16 cellular contexts compared by ENCODE assay signal in the genomic region with DNA sequence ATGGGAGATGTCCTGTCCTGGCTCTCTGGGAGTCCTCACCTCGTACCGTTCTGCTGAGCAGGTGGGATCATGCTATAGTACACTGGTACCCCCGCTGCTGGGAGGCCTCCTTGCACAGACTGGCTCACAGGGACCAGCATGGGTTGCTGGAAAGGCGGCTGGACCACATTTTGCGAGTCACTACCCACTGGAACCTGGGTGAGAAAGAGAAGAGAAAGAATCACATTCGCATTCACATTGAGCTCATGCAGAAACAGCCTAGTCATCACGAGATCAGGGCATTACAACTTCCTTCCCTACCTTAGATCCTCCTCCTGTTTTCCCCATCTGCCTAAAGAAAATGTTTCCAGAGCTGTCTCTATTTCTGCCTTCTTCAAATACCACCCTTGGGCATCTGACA. TPM values are rescaled to one million over a fixed set of nuclear protein-coding genes. Genes with fewer than 3 reads are reported as not detected.
DNase-seq lines count a peak whose midpoint lies in the region; ATAC-seq and TF ChIP-seq lines count a peak whose summit lies in the region.
"Had no signal": no experiment of that assay in that cellular context is flagged by ENCODE, and none has a peak within 500 bp of the region (broad histone marks: within the 10 kb centered on the region; RNA-seq: fewer than 3 reads in every experiment).

No MANE protein-coding gene starts in this region.

- peaks cover 6% of the 10 kb centered on the region for H3K27me3 Mint-ChIP-seq in GM23338 (ENCODE audit: insufficient read depth, low read depth, poor library complexity)
- H3K27me3 Mint-ChIP-seq in activated T-cell treated with anti-CD3 and anti-CD28 coated beads, Interleukin-2, amount 50 U/mL, for 72 hours (ENCODE audit: low read depth), result no peaks in the 10 kb centered on the region
- H3K27me3 Mint-ChIP-seq: naive thymus-derived CD4-positive, alpha-beta T cell had no signal

- H3K9me2 ChIP-seq in GM23338 (ENCODE audit: insufficient read depth), result no peaks in the 10 kb centered on the region

- H3K36me3 ChIP-seq in GM23338 (ENCODE audit: insufficient read depth) (peaks cover 3% of the 10 kb centered on the region; the same call in 1 of the 2 replicates), tibial nerve (peaks cover 0 to 87% (median 32%) of the 10 kb centered on the region in 3 donors)

- TF ChIP-seq CTCF in GM23338 (conservative IDR thresholded peaks at IDR 0.05; ENCODE audit: low read depth in 2 of 2), result no peak
- no peak for TF ChIP-seq CTCF in tibial nerve (IDR thresholded peaks at IDR 0.05)

- TF ChIP-seq POLR2A in tibial nerve (IDR thresholded peaks at IDR 0.05), result no peak

- 82 to 85% methylated on average over 7 of the region's 7 CpGs for WGBS in tibial nerve, 2 donors

- no peaks in the 10 kb centered on the region for H3K79me2 ChIP-seq in GM23338 (replicated peaks; ENCODE audit: insufficient read depth)

- no peak for TF ChIP-seq EP300 in tibial nerve (IDR thresholded peaks at IDR 0.05)

- DNase-seq in NCI-H526 (lab: John Stamatoyannopoulos, UW) (peak; percentile 14 to 15), NCI-H526 treated with DMSO at 0.1 percent for 48 hours (lab: John Stamatoyannopoulos, UW) (no peak), GM23338 (ENCODE audit: low spot score) (no peak), myocyte (ENCODE audit: low read depth) (peak; percentile 41), tibial nerve (ENCODE audit: low spot score in 2 of 2) (no peak)
- DNase-seq in activated T-cell treated with anti-CD3 and anti-CD28 coated beads, Interleukin-2, amount 50 U/mL, for 72 hours, result peak; percentile 38
- DNase-seq: MG63; naive thymus-derived CD4-positive, alpha-beta T cell; NCI-H226; Peyer's patch; T-helper 9 cell had no signal

- H3K27ac ChIP-seq in GM23338 (ENCODE audit: low read depth) (peak overlapping the region; percentile 7; the same call in 1 of the 2 replicates), tibial nerve (no peak overlapping the region)
- H3K27ac ChIP-seq: 22Rv1, Peyer's patch, right atrium auricular region had no signal

- H3K27me3 ChIP-seq in GM23338 (ENCODE audit: insufficient read depth) (no peaks in the 10 kb centered on the region), tibial nerve (no peaks in the 10 kb centered on the region)
- H3K27me3 ChIP-seq: MG63, Peyer's patch, right atrium auricular region had no signal

- H3K4me1 Mint-ChIP-seq in GM23338, result peaks cover 10% of the 10 kb centered on the region; the same call in 2 of the 3 replicates
- H3K4me1 Mint-ChIP-seq in activated T-cell treated with anti-CD3 and anti-CD28 coated beads, Interleukin-2, amount 50 U/mL, for 72 hours (ENCODE audit: low read depth), result peaks cover 16% of the 10 kb centered on the region

- H2AFZ ChIP-seq in GM23338, result no peak overlapping the region

- H3F3A ChIP-seq in GM23338 (replicated peaks; ENCODE audit: low read depth), result peaks cover 5% of the 10 kb centered on the region; the same call in 1 of the 2 replicates

- H4K20me1 ChIP-seq in GM23338 (replicated peaks; ENCODE audit: insufficient read depth), result no peaks in the 10 kb centered on the region

- H3K4me1 ChIP-seq in GM23338 (ENCODE audit: insufficient read depth) (no peaks in the 10 kb centered on the region), tibial nerve (peaks cover 0 to 6% (median 0%) of the 10 kb centered on the region in 4 donors)
- H3K4me1 ChIP-seq: Peyer's patch had no signal

- no peak overlapping the region for H3K4me2 ChIP-seq in GM23338

- no peak overlapping the region for H3K4me3 Mint-ChIP-seq in GM23338
- H3K4me3 Mint-ChIP-seq in activated T-cell treated with anti-CD3 and anti-CD28 coated beads, Interleukin-2, amount 50 U/mL, for 72 hours, result no peak overlapping the region
- H3K4me3 Mint-ChIP-seq: naive thymus-derived CD4-positive, alpha-beta T cell had no signal

- H3K9me3 ChIP-seq in tibial nerve, result no peaks in the 10 kb centered on the region
- H3K9me3 ChIP-seq: MG63, Peyer's patch, right atrium auricular region had no signal

- H3K36me3 Mint-ChIP-seq in GM23338 (ENCODE audit: low read depth), result peaks cover 19% of the 10 kb centered on the region
- H3K36me3 Mint-ChIP-seq in activated T-cell treated with anti-CD3 and anti-CD28 coated beads, Interleukin-2, amount 50 U/mL, for 72 hours (ENCODE audit: insufficient read depth in 2 of 2), result peaks cover 5 to 14% of the 10 kb centered on the region in 2 donors

- no peaks in the 10 kb centered on the region for H3K9me3 Mint-ChIP-seq in GM23338
- no peaks in the 10 kb centered on the region for H3K9me3 Mint-ChIP-seq in activated T-cell treated with anti-CD3 and anti-CD28 coated beads, Interleukin-2, amount 50 U/mL, for 72 hours
- H3K9me3 Mint-ChIP-seq: naive thymus-derived CD4-positive, alpha-beta T cell had no signal

- peak overlapping the region; percentile 76 for H3K27ac Mint-ChIP-seq in GM23338
- H3K27ac Mint-ChIP-seq in activated T-cell treated with anti-CD3 and anti-CD28 coated beads, Interleukin-2, amount 50 U/mL, for 72 hours, result peak overlapping the region; percentile 94

- no peak for ATAC-seq in GM23338
- peak; percentile 78 to 84 for ATAC-seq in activated T-cell treated with anti-CD3 and anti-CD28 coated beads, Interleukin-2, amount 50 U/mL, for 72 hours (replicated peaks in 1 of 2)
- no peak for ATAC-seq in GM18498 (IDR thresholded peaks at IDR 0.05; ENCODE audit: unreplicated experiment)
- ATAC-seq in GM18519 (IDR thresholded peaks at IDR 0.05; ENCODE audit: low FRiP score, unreplicated experiment), result no peak
- ATAC-seq: naive thymus-derived CD4-positive, alpha-beta T cell had no signal

- no peak overlapping the region for H3K4me3 ChIP-seq in GM23338
- no peak overlapping the region for H3K4me3 ChIP-seq in tibial nerve
- H3K4me3 ChIP-seq: MG63, Peyer's patch, right atrium auricular region had no signal

TF ChIP-seq in GM23338, 12 proteins besides CTCF, POLR2A, EP300 and RAD21 (continues in another document):
- no peak for TF ChIP-seq POLR2AphosphoS5 (IDR thresholded peaks at IDR 0.05; ENCODE audit: low read depth)
- no peak for TF ChIP-seq EZH2phosphoT487 (IDR thresholded peaks at IDR 0.05; ENCODE audit: unreplicated experiment)
- TF ChIP-seq JUNB (IDR thresholded peaks at IDR 0.05; ENCODE audit: unreplicated experiment), result no peak
- TF ChIP-seq EZH2 (IDR thresholded peaks at IDR 0.05; ENCODE audit: low read depth, unreplicated experiment), result no peak
- TF ChIP-seq, protein P1, sequence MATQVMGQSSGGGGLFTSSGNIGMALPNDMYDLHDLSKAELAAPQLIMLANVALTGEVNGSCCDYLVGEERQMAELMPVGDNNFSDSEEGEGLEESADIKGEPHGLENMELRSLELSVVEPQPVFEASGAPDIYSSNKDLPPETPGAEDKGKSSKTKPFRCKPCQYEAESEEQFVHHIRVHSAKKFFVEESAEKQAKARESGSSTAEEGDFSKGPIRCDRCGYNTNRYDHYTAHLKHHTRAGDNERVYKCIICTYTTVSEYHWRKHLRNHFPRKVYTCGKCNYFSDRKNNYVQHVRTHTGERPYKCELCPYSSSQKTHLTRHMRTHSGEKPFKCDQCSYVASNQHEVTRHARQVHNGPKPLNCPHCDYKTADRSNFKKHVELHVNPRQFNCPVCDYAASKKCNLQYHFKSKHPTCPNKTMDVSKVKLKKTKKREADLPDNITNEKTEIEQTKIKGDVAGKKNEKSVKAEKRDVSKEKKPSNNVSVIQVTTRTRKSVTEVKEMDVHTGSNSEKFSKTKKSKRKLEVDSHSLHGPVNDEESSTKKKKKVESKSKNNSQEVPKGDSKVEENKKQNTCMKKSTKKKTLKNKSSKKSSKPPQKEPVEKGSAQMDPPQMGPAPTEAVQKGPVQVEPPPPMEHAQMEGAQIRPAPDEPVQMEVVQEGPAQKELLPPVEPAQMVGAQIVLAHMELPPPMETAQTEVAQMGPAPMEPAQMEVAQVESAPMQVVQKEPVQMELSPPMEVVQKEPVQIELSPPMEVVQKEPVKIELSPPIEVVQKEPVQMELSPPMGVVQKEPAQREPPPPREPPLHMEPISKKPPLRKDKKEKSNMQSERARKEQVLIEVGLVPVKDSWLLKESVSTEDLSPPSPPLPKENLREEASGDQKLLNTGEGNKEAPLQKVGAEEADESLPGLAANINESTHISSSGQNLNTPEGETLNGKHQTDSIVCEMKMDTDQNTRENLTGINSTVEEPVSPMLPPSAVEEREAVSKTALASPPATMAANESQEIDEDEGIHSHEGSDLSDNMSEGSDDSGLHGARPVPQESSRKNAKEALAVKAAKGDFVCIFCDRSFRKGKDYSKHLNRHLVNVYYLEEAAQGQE (IDR thresholded peaks at IDR 0.05; ENCODE audit: unreplicated experiment), result no peak
- no peak for TF ChIP-seq STAT1 (IDR thresholded peaks at IDR 0.05; ENCODE audit: unreplicated experiment)

RNA-seq across cellular contexts. Expression of a gene that starts 17.3 kb away (rescaled TPM):
- total RNA-seq in GM23338 (2014; rRNA removed; shearing (Covaris generic)), result 1.2 and 3.0 TPM in 2 replicates
- polyA plus RNA-seq in GM23338 (2016; fragmentation: Nextera tagmentation; extraction: Ambion mirVana), result 0.48 and 0.59 TPM in 2 replicates
- total RNA-seq in activated T-cell treated with anti-CD3 and anti-CD28 coated beads, Interleukin-2, amount 50 U/mL, for 72 hours, result 1 to 10 TPM; 3.5 to 4.2 TPM
- total RNA-seq in myocyte (594 and 728 TPM in 2 replicates), tibial nerve (1 to 10 TPM in 3 of 4 donors, not detected in 1; 1.7 to 5.0 (median 3.6) TPM)
- 337 TPM for polyA plus RNA-seq in myocyte (2012)
- polyA plus RNA-seq: naive thymus-derived CD4-positive, alpha-beta T cell had no signal

RNA-seq across cellular contexts. Expression of a gene that starts 38.8 kb away (rescaled TPM):
- total RNA-seq in GM23338 (2014; rRNA removed; shearing (Covaris generic)), result 363 and 387 TPM in 2 replicates
- polyA plus RNA-seq in GM23338 (2016; fragmentation: Nextera tagmentation; extraction: Ambion mirVana), result 125 and 131 TPM in 2 replicates
- total RNA-seq in activated T-cell treated with anti-CD3 and anti-CD28 coated beads, Interleukin-2, amount 50 U/mL, for 72 hours, result 100 to 1,000 TPM; 507 to 550 TPM
- total RNA-seq in myocyte, result 147 and 153 TPM in 2 replicates
- 292 TPM for polyA plus RNA-seq in myocyte (2012)
- total RNA-seq in tibial nerve, result 10 to 100 TPM; 18.4 to 77.3 (median 32.6) TPM

RNA-seq across cellular contexts. Expression of a gene that starts 51.7 kb away (rescaled TPM):
- 1.5 and 4.5 TPM in 2 replicates for total RNA-seq in GM23338 (2014; rRNA removed; shearing (Covaris generic))
- 0.89 and 1.1 TPM in 2 replicates for polyA plus RNA-seq in GM23338 (2016; fragmentation: Nextera tagmentation; extraction: Ambion mirVana)
- total RNA-seq in activated T-cell treated with anti-CD3 and anti-CD28 coated beads, Interleukin-2, amount 50 U/mL, for 72 hours, result 1 to 10 TPM; 1.5 to 2.3 TPM
- total RNA-seq in myocyte (2.4 and 4.3 TPM in 2 replicates), tibial nerve (1 to 10 TPM in 1 of 4 donors, not detected in 3; 4.2 TPM)
- 5.5 TPM for polyA plus RNA-seq in myocyte (2012)
- total RNA-seq: Peyer's patch, ureter had no signal
- polyA plus RNA-seq: naive thymus-derived CD4-positive, alpha-beta T cell had no signal

Comparison
In these comparisons a context has a peak if more than half of its experiments do, and no peak if none do; other contexts are left out.
1. DNase-seq: peak in NCI-H526 (2 of 2), activated T-cell treated with anti-CD3 and anti-CD28 coated beads, Interleukin-2, amount 50 U/mL, for 72 hours (2 of 2) and myocyte (single experiment); none in NCI-H526 treated with DMSO at 0.1 percent for 48 hours (single experiment), GM23338 (single experiment) and tibial nerve (0 of 2).
2. ATAC-seq: peak in activated T-cell treated with anti-CD3 and anti-CD28 coated beads, Interleukin-2, amount 50 U/mL, for 72 hours (2 of 2); none in GM23338 (single experiment), GM18498 (single experiment) and GM18519 (single experiment).
3. RNA of a gene that starts 17.3 kb away (total RNA-seq): 594 to 728 TPM in myocyte; 3.5 to 4.2 TPM in activated T-cell treated with anti-CD3 and anti-CD28 coated beads, Interleukin-2, amount 50 U/mL, for 72 hours, 1.7 to 5.0 TPM in tibial nerve and 1.2 to 3.0 TPM in GM23338; every median in the first group is over 10 times any median in the second.